ENCODE assay signal across 8 cellular contexts in genomic region chr5:132227485-132228240, GRCh38. TPM values are rescaled to one million over a fixed set of nuclear protein-coding genes. Genes with fewer than 3 reads are reported as not detected.
DNase-seq lines count a peak whose midpoint lies in the region; FAIRE-seq and TF ChIP-seq lines count a peak whose summit lies in the region.

P4HA2 (minus strand) TSS chr5:132227853; CDS start chr5:132218626, 9,227 bp downstream.

- TF ChIP-seq POLR2A in H54 (IDR thresholded peaks at IDR 0.05; ENCODE audit: low read depth, low read length), result peak; percentile 58

- H3K9me3 Mint-ChIP-seq in T-helper 2 cell treated with Interferon-gamma antibody and Interleukin-4, amounts not matched to agents 5 μg/mL and 100 μg/mL, for 36 hours, result no peaks in the 10 kb centered on the region

- no peaks in the 10 kb centered on the region for H3K36me3 Mint-ChIP-seq in T-helper 2 cell treated with Interferon-gamma antibody and Interleukin-4, amounts not matched to agents 5 μg/mL and 100 μg/mL, for 36 hours (ENCODE audit: low read depth)

- peak; percentile 19 for TF ChIP-seq CTCF in GM12864 (IDR thresholded peaks at IDR 0.05; ENCODE audit: low read depth, low read length, missing control alignments)

- peak within 1 kb of the TSS; percentile 67 for H3K4me3 Mint-ChIP-seq in T-helper 2 cell treated with Interferon-gamma antibody and Interleukin-4, amounts not matched to agents 5 μg/mL and 100 μg/mL, for 36 hours

- H3K9me3 ChIP-seq in skeletal muscle tissue (ENCODE audit: control insufficient read depth in 3 of 3, low read length in 3 of 3), result no peaks in the 10 kb centered on the region

- no peaks in the 10 kb centered on the region for H3K36me3 ChIP-seq in skeletal muscle tissue (ENCODE audit: control insufficient read depth in 3 of 3, insufficient read depth in 3 of 3, low read length in 3 of 3)

- H3K4me1 Mint-ChIP-seq in T-helper 2 cell treated with Interferon-gamma antibody and Interleukin-4, amounts not matched to agents 5 μg/mL and 100 μg/mL, for 36 hours (ENCODE audit: low read depth), result peaks cover 40% of the 10 kb centered on the region

- DNase-seq in GM12864 (ENCODE audit: low read depth), result no peak
- DNase-seq in H54 (ENCODE audit: insufficient read length, low spot score), result peak; percentile 83
- peak; percentile 78 for DNase-seq in M059J (ENCODE audit: low read depth)
- DNase-seq in T-helper 2 cell treated with Interferon-gamma antibody and Interleukin-4, amounts not matched to agents 5 μg/mL and 100 μg/mL, for 36 hours (ENCODE audit: low spot score), result peak; percentile 69
- DNase-seq in cerebellum (ENCODE audit: low spot score), result peak; percentile 85
- DNase-seq in iris pigment epithelial cell (ENCODE audit: low read depth), result peak; percentile 74
- no peak for DNase-seq in GDM1 (lab: John Stamatoyannopoulos, UW)

- H3K27me3 Mint-ChIP-seq in T-helper 2 cell treated with Interferon-gamma antibody and Interleukin-4, amounts not matched to agents 5 μg/mL and 100 μg/mL, for 36 hours (ENCODE audit: low read depth), result peaks cover 11% of the 10 kb centered on the region

- H3K27ac ChIP-seq in skeletal muscle tissue (ENCODE audit: low read depth, low read length), result peak within 1 kb of the TSS; percentile 78

- no peak for FAIRE-seq in H54 (lab: Jason Lieb, UNC)

- peak within 1 kb of the TSS; percentile 72 to 86 (median 77) for H3K9ac ChIP-seq in skeletal muscle tissue (ENCODE audit: low read depth in 1 of 3, low read length in 3 of 3)

- H3K27me3 ChIP-seq in skeletal muscle tissue (ENCODE audit: control insufficient read depth in 3 of 3, insufficient read depth in 3 of 3, low read length in 3 of 3), result no peaks in the 10 kb centered on the region

- H3K4me1 ChIP-seq in skeletal muscle tissue (ENCODE audit: control insufficient read depth in 3 of 3, insufficient read depth in 3 of 3, low read length in 3 of 3), result peaks cover 39 to 44% (median 40%) of the 10 kb centered on the region in 3 donors

- H3K27ac Mint-ChIP-seq in T-helper 2 cell treated with Interferon-gamma antibody and Interleukin-4, amounts not matched to agents 5 μg/mL and 100 μg/mL, for 36 hours, result no peak within 1 kb of the TSS

- H3K4me3 ChIP-seq in GM12864 (ENCODE audit: low read depth, low read length) (peak within 1 kb of the TSS; percentile 56), skeletal muscle tissue (ENCODE audit: low read length in 3 of 3) (peak within 1 kb of the TSS; percentile 68 to 75 (median 72))

RNA-seq across cellular contexts. Expression of gene P4HA2, which starts in this region (rescaled TPM):
- total RNA-seq in M059J (2014; rRNA removed; shearing (Covaris generic)), result 99.6 and 133 TPM in 2 replicates
- total RNA-seq in cerebellum (10.1 TPM), skeletal muscle tissue (50.6 TPM)

Comparison
In these comparisons a context has a peak if more than half of its experiments do, and no peak if none do; other contexts are left out.
1. DNase-seq: peak in H54 (single experiment), M059J (single experiment), T-helper 2 cell treated with Interferon-gamma antibody and Interleukin-4, amounts not matched to agents 5 μg/mL and 100 μg/mL, for 36 hours (single experiment), cerebellum (single experiment) and iris pigment epithelial cell (single experiment); none in GM12864 (single experiment) and GDM1 (single experiment).